31 cellular contexts compared by ENCODE assay signal in genomic region chr6:62714112-62714511, GRCh38.
"Had no signal": no experiment of that assay in that cellular context is flagged by ENCODE, and none has a peak within 500 bp of the region (broad histone marks: within the 10 kb centered on the region; RNA-seq: fewer than 3 reads in every experiment).

No MANE protein-coding gene starts in this region.

- FAIRE-seq: astrocyte, bronchial epithelial cell, TTC549 had no signal

- ATAC-seq: activated CD4-positive, CD25-positive, alpha-beta regulatory T cell treated with anti-CD3 and anti-CD28 coated beads, Interleukin-2, amount 50 U/mL, for 24 hours; activated CD8-positive, alpha-beta T cell treated with anti-CD3 and anti-CD28 coated beads for 36 hours; activated T-cell treated with anti-CD3 and anti-CD28 coated beads, Interleukin-2, amount 50 U/mL, for 4 hours; activated T-helper 17 cell treated with anti-CD3 and anti-CD28 coated beads, Interleukin-2, amount 50 U/mL, for 72 hours; esophagus mucosa; heart left ventricle had no signal

- H3K27ac Mint-ChIP-seq: activated B cell treated with CpG ODN at 0.5 μM for 24 hours; activated CD8-positive, alpha-beta T cell treated with anti-CD3 and anti-CD28 coated beads for 36 hours; activated naive CD8-positive, alpha-beta T cell; activated T-helper 17 cell treated with anti-CD3 and anti-CD28 coated beads, Interleukin-2, amount 50 U/mL, for 72 hours; dendritic cell treated with granulocyte-macrophage colony-stimulating factor and Interleukin-4, amounts not matched to agents 40 ng/mL and 50 ng/mL, for 4 days; endodermal cell had no signal

- H3K27me3 Mint-ChIP-seq: activated B cell treated with CpG ODN at 0.5 μM for 24 hours; activated CD8-positive, alpha-beta T cell treated with anti-CD3 and anti-CD28 coated beads for 36 hours; activated naive CD8-positive, alpha-beta T cell; activated T-helper 17 cell treated with anti-CD3 and anti-CD28 coated beads, Interleukin-2, amount 50 U/mL, for 72 hours; central memory CD8-positive, alpha-beta T cell; dendritic cell treated with granulocyte-macrophage colony-stimulating factor and Interleukin-4, amounts not matched to agents 40 ng/mL and 50 ng/mL, for 4 days had no signal

- DNase-seq: activated B cell treated with CpG ODN at 0.5 μM for 24 hours; activated CD4-positive, alpha-beta T cell treated with anti-CD3 and anti-CD28 coated beads for 48 hours; activated CD4-positive, alpha-beta T cell treated with anti-CD3 and anti-CD28 coated beads, Interleukin-2, amount 50 U/mL, for 1 hour; activated CD4-positive, alpha-beta T cell treated with anti-CD3 and anti-CD28 coated beads, Interleukin-2, amount 50 U/mL, for 48 hours; activated CD8-positive, alpha-beta memory T cell treated with anti-CD3 and anti-CD28 coated beads for 24 hours; activated CD8-positive, alpha-beta T cell treated with anti-CD3 and anti-CD28 coated beads for 36 hours; activated effector memory CD4-positive, alpha-beta T cell treated with Interleukin-2 at 50 U/mL for 16 hours; activated gamma-delta T cell treated with Interleukin-2 at 50 U/mL for 16 hours; activated naive CD4-positive, alpha-beta T cell treated with anti-CD3 and anti-CD28 coated beads, Interleukin-2, amount 50 U/mL, for 16 hours; activated naive CD4-positive, alpha-beta T cell treated with Interleukin-2 at 50 U/mL for 16 hours; activated T-cell treated with anti-CD3 and anti-CD28 coated beads, Interleukin-2, amount 50 U/mL, for 4 hours; amniotic stem cell; anterior cingulate cortex; brain microvascular endothelial cell; dorsolateral prefrontal cortex; effector memory CD4-positive, alpha-beta T cell; endodermal cell; foreskin fibroblast; heart left ventricle; T-helper 2 cell had no signal

- H3K4me1 ChIP-seq: heart left ventricle had no signal

- H3K4me3 Mint-ChIP-seq: activated B cell treated with CpG ODN at 0.5 μM for 24 hours; activated CD8-positive, alpha-beta T cell treated with anti-CD3 and anti-CD28 coated beads for 36 hours; activated naive CD8-positive, alpha-beta T cell; activated T-cell treated with anti-CD3 and anti-CD28 coated beads, Interleukin-2, amount 50 U/mL, for 4 hours; activated T-helper 17 cell treated with anti-CD3 and anti-CD28 coated beads, Interleukin-2, amount 50 U/mL, for 72 hours; central memory CD8-positive, alpha-beta T cell; dendritic cell treated with granulocyte-macrophage colony-stimulating factor and Interleukin-4, amounts not matched to agents 40 ng/mL and 50 ng/mL, for 4 days; endodermal cell had no signal

- H3K27me3 ChIP-seq: brain microvascular endothelial cell, dorsolateral prefrontal cortex, heart left ventricle had no signal

- H3K36me3 ChIP-seq: brain microvascular endothelial cell, heart left ventricle had no signal

- H3K27ac ChIP-seq: brain microvascular endothelial cell, coronary artery, dorsolateral prefrontal cortex, heart left ventricle, VCaP had no signal

- H3K9me3 Mint-ChIP-seq: endodermal cell had no signal

- H3K4me3 ChIP-seq: coronary artery, dorsolateral prefrontal cortex, heart left ventricle had no signal

- H3K36me3 Mint-ChIP-seq: activated naive CD8-positive, alpha-beta T cell had no signal

- H3K4me1 Mint-ChIP-seq: activated B cell treated with CpG ODN at 0.5 μM for 24 hours; activated T-helper 17 cell treated with anti-CD3 and anti-CD28 coated beads, Interleukin-2, amount 50 U/mL, for 72 hours; central memory CD8-positive, alpha-beta T cell; endodermal cell had no signal
